19 cellular contexts compared by ENCODE assay signal in the genomic region with DNA sequence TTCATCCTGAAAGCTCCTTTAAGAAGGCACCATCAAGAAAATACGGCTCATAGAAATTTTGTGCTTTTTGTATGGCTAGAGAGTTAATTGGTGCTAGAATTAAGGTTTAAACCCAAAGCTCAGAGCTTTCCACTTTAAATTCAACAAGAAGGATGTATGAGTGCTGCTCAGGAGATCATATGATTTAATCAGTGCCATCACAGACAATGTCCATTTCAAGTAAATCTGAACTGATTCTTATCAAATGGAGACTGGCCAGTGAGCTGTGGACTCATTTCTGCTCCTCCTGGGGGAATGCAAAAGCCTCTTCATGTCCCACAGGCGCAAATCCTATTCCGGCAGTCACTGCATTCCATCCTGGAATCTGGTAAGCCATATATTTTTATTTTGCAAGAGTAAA.
A peak's percentile ranks its signal among the peaks of the same experiment; 100 is the strongest.
DNase-seq lines count a peak whose midpoint lies in the region; ATAC-seq and TF ChIP-seq lines count a peak whose summit lies in the region.
"Had no signal": no experiment of that assay in that cellular context is flagged by ENCODE, and none has a peak within 500 bp of the region (broad histone marks: within the 10 kb centered on the region; RNA-seq: fewer than 3 reads in every experiment).

No MANE protein-coding gene starts in this region.

- H3K27ac ChIP-seq in BLaER1, result peak overlapping the region; percentile 7; the same call in 1 of the 2 replicates
- peak overlapping the region in 1 of 2 experiments; percentile 40; a peak in 1 of 4 replicates for H3K27ac ChIP-seq in SK-N-SH (ENCODE audit: low read depth in 2 of 2, low read length in 1 of 2)
- no peak overlapping the region for H3K27ac ChIP-seq in neural progenitor cell
- H3K27ac ChIP-seq: 22Rv1, A549 had no signal

- ATAC-seq in HG03378 (IDR thresholded peaks at IDR 0.05; ENCODE audit: unreplicated experiment), result no peak
- ATAC-seq: A549; CD8-positive, alpha-beta T cell; HCT116 had no signal

- H3K9me3 Mint-ChIP-seq in neural progenitor cell, result no peaks in the 10 kb centered on the region
- H3K9me3 Mint-ChIP-seq: CD8-positive, alpha-beta T cell; HFFc6 had no signal

- H3K36me3 ChIP-seq in BLaER1 (peaks cover 18% of the 10 kb centered on the region), SK-N-SH (replicated peaks in 1 of 2; ENCODE audit: control insufficient read depth in 1 of 2, insufficient read depth in 2 of 2, low read length in 1 of 2) (peaks cover 0 to 5% of the 10 kb centered on the region in 2 experiments), neural progenitor cell (no peaks in the 10 kb centered on the region)

- no peak for TF ChIP-seq CTCF in SK-N-SH (IDR thresholded peaks at IDR 0.05)
- TF ChIP-seq CTCF in neural progenitor cell (IDR thresholded peaks at IDR 0.05), result no peak

- no peak overlapping the region for H3K9ac ChIP-seq in BLaER1
- H3K9ac ChIP-seq in SK-N-SH, result no peak overlapping the region
- no peak overlapping the region for H3K9ac ChIP-seq in neural progenitor cell
- H3K9ac ChIP-seq: BLaER1 treated with 17β-estradiol and CSF1 and Interleukin-3, amounts not matched to agents 10 nM and 100 nM had no signal

- no peak overlapping the region for H3K4me3 ChIP-seq in BLaER1
- H3K4me3 ChIP-seq in SK-N-SH (ENCODE audit: low read depth in 2 of 2, low read length in 1 of 2), result no peak overlapping the region
- H3K4me3 ChIP-seq in neural progenitor cell, result no peak overlapping the region
- H3K4me3 ChIP-seq: A549; BLaER1 treated with 17β-estradiol and CSF1 and Interleukin-3, amounts not matched to agents 10 nM and 100 nM had no signal

- no peaks in the 10 kb centered on the region for H3K9me3 ChIP-seq in BLaER1
- no peaks in the 10 kb centered on the region for H3K9me3 ChIP-seq in SK-N-SH
- H3K9me3 ChIP-seq in neural progenitor cell (ENCODE audit: low read depth), result no peaks in the 10 kb centered on the region
- H3K9me3 ChIP-seq: A549 had no signal

- H3K4me2 ChIP-seq in BLaER1 (peak overlapping the region; percentile 82; the same call in 1 of the 2 replicates), SK-N-SH (no peak overlapping the region), neural progenitor cell (no peak overlapping the region)
- H3K4me2 ChIP-seq: A549 had no signal

- H3K4me1 Mint-ChIP-seq in neural progenitor cell, result peaks cover 19% of the 10 kb centered on the region

- H3K79me2 ChIP-seq in SK-N-SH (ENCODE audit: insufficient read depth) (peaks cover 9% of the 10 kb centered on the region), neural progenitor cell (ENCODE audit: low read depth) (no peaks in the 10 kb centered on the region)

- H3K27ac Mint-ChIP-seq in neural progenitor cell, result no peak overlapping the region
- H3K27ac Mint-ChIP-seq: CD8-positive, alpha-beta T cell; HFFc6 had no signal

- DNase-seq in SK-N-SH, result no peak
- DNase-seq in iris pigment epithelial cell (ENCODE audit: low read depth), result peak; percentile 18
- no peak for DNase-seq in neural progenitor cell (ENCODE audit: low spot score)
- DNase-seq in stimulated activated CD4-positive, alpha-beta T cell treated with anti-CD3 and anti-CD28 coated beads, Interleukin-2, amount 100 ng/mL, for 48 hours, result no peak
- DNase-seq in NCI-H446 treated with DMSO at 0.1 percent for 48 hours (lab: John Stamatoyannopoulos, UW), result no peak
- no peak for DNase-seq in GOT3 (lab: John Stamatoyannopoulos, UW)
- DNase-seq: AML-193; Calu3; CD8-positive, alpha-beta T cell; DMS79 treated with DMSO at 0.1 percent for 48 hours; GF-D8; H7; HFFc6 had no signal

- 83% methylated on average over 3 of the region's 3 CpGs for WGBS in SK-N-SH (ENCODE audit: low lambda C conversion rate)

- H3F3A ChIP-seq in SK-N-SH (replicated peaks; ENCODE audit: insufficient read depth) (peaks cover 8% of the 10 kb centered on the region), neural progenitor cell (ENCODE audit: low read depth) (no peaks in the 10 kb centered on the region)

- no peak for TF ChIP-seq RAD21 in SK-N-SH (IDR thresholded peaks at IDR 0.05; ENCODE audit: low read length)

- CTCF ChIA-PET in SK-N-SH (lab: Yijun Ruan, JAX), result interaction anchor here (1.3 kb wide), 1 partner anchor 16 kb away, joined by 3 read pairs; no protein-coding TSS in a partner anchor

- no peak for TF ChIP-seq EP300 in SK-N-SH (IDR thresholded peaks at IDR 0.05; ENCODE audit: borderline replicate concordance in 1 of 2, low read depth in 1 of 2, low read length in 1 of 2)

- POLR2A ChIA-PET in SK-N-SH (lab: Yijun Ruan, JAX), result interaction anchor here (0.7 kb wide), 1 partner anchor 19 kb away, joined by 3 read pairs; no protein-coding TSS in a partner anchor

- no peaks in the 10 kb centered on the region for H4K20me1 ChIP-seq in BLaER1
- H4K20me1 ChIP-seq in SK-N-SH (ENCODE audit: insufficient read depth), result no peaks in the 10 kb centered on the region
- no peaks in the 10 kb centered on the region for H4K20me1 ChIP-seq in neural progenitor cell (ENCODE audit: low read depth)
- H4K20me1 ChIP-seq: BLaER1 treated with 17β-estradiol and CSF1 and Interleukin-3, amounts not matched to agents 10 nM and 100 nM had no signal

- H2AFZ ChIP-seq in SK-N-SH (ENCODE audit: low read depth) (no peak overlapping the region), neural progenitor cell (replicated peaks) (peak overlapping the region; percentile 18)

- no peaks in the 10 kb centered on the region for H3K9me2 ChIP-seq in SK-N-SH

- H3K27me3 ChIP-seq in BLaER1 (no peaks in the 10 kb centered on the region), SK-N-SH (ENCODE audit: insufficient read depth) (no peaks in the 10 kb centered on the region), neural progenitor cell (no peaks in the 10 kb centered on the region)
- H3K27me3 ChIP-seq: BLaER1 treated with 17β-estradiol and CSF1 and Interleukin-3, amounts not matched to agents 10 nM and 100 nM had no signal

- no peak overlapping the region for H3K4me3 Mint-ChIP-seq in neural progenitor cell
- H3K4me3 Mint-ChIP-seq: CD8-positive, alpha-beta T cell; HFFc6 had no signal

- no peaks in the 10 kb centered on the region for H3K27me3 Mint-ChIP-seq in neural progenitor cell (ENCODE audit: insufficient read depth, low read depth)

- H3K4me1 ChIP-seq in BLaER1 (peaks cover 71% of the 10 kb centered on the region), SK-N-SH (ENCODE audit: control insufficient read depth in 1 of 2, insufficient read depth in 2 of 2, low read depth in 1 of 2, low read length in 1 of 2) (peaks cover 3 to 16% of the 10 kb centered on the region in 2 experiments; a peak in 3 of 4 replicates), neural progenitor cell (peaks cover 21% of the 10 kb centered on the region)

- no peaks in the 10 kb centered on the region for H3K36me3 Mint-ChIP-seq in neural progenitor cell
- H3K36me3 Mint-ChIP-seq: CD8-positive, alpha-beta T cell had no signal

TF ChIP-seq in SK-N-SH, 30 proteins besides CTCF, POLR2A, EP300 and RAD21:
- TF ChIP-seq MEF2A (IDR thresholded peaks at IDR 0.05; ENCODE audit: borderline replicate concordance, low read depth), result no peak
- no peak; the same call in 1 of the 2 replicates for TF ChIP-seq TCF12 (IDR thresholded peaks at IDR 0.05)
- TF ChIP-seq, protein P1, sequence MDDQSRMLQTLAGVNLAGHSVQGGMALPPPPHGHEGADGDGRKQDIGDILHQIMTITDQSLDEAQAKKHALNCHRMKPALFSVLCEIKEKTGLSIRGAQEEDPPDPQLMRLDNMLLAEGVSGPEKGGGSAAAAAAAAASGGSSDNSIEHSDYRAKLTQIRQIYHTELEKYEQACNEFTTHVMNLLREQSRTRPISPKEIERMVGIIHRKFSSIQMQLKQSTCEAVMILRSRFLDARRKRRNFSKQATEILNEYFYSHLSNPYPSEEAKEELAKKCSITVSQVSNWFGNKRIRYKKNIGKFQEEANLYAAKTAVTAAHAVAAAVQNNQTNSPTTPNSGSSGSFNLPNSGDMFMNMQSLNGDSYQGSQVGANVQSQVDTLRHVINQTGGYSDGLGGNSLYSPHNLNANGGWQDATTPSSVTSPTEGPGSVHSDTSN (IDR thresholded peaks at IDR 0.05), result peak; percentile 70
- TF ChIP-seq RXRA (IDR thresholded peaks at IDR 0.05; ENCODE audit: borderline replicate concordance, low read depth), result no peak
- no peak for TF ChIP-seq GATA2 (CRISPR knock-in tag; IDR thresholded peaks at IDR 0.05)
- no peak for TF ChIP-seq RCOR1 (IDR thresholded peaks at IDR 0.05; ENCODE audit: low read length)
